In the genomic region with DNA sequence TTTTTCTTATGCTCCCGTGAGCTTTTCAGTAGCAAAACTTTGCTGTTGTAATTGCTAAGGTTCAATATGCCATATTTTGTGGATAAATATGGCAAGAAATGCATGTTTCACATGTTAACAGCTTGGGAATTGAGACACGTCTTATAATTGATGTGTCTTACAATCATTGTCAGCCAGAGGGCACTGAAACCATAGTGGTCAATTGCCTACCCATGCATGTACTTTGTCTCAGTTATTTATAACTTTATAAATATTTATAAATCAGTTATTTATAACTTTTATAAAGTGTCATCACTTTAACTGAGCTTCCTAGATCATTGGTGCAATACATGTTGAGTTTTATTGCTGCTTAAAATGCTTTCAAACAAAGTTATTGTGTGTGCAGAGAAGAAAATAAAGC, we compare ENCODE assay signal across 8 cellular contexts.
A peak's percentile ranks its signal among the peaks of the same experiment; 100 is the strongest.
DNase-seq lines count a peak whose midpoint lies in the region; ATAC-seq and TF ChIP-seq lines count a peak whose summit lies in the region.

No MANE protein-coding gene starts in this region.

- H3K9me2 ChIP-seq in PC-3 (replicated peaks; ENCODE audit: low read length): no peaks in the 10 kb centered on the region

- CTCF ChIA-PET in PC-3 (lab: Charles Lee): interaction anchor here (0.6 to 0.7 kb wide), 3 partner anchors 100 to 347 kb away, joined by 3 to 4 read pairs (median 4); no protein-coding TSS in a partner anchor

- H3K79me2 ChIP-seq in PC-3 (ENCODE audit: low read length) (no peaks in the 10 kb centered on the region), parathyroid adenoma (no peaks in the 10 kb centered on the region)

- H3K27me3 Mint-ChIP-seq in CD14-positive monocyte (ENCODE audit: low read depth in 3 of 3): peaks cover 0 to 2% (median 0%) of the 10 kb centered on the region in 3 donors

- no peaks in the 10 kb centered on the region for H3K27me3 ChIP-seq in PC-3 (ENCODE audit: low read length)
- no peaks in the 10 kb centered on the region for H3K27me3 ChIP-seq in parathyroid adenoma (ENCODE audit: control insufficient read depth, insufficient read depth, low read length)

- BruUV-seq in PC-3 (replicated peaks; lab: Mats Ljungman, UMichigan): no TSS peak

- ATAC-seq in PC-3: peak; percentile 54; the same call in 1 of the 2 replicates
- ATAC-seq in HG03097 (IDR thresholded peaks at IDR 0.05; ENCODE audit: low FRiP score, unreplicated experiment): no peak
- ATAC-seq in GM18511 (IDR thresholded peaks at IDR 0.05; ENCODE audit: unreplicated experiment): no peak

- H4K20me1 ChIP-seq in PC-3 (ENCODE audit: low read length): no peaks in the 10 kb centered on the region

- H3K4me1 ChIP-seq in PC-3 (ENCODE audit: insufficient read depth, low read length) (no peaks in the 10 kb centered on the region; the same call in 1 of the 2 replicates), parathyroid adenoma (no peaks in the 10 kb centered on the region)

- H3K9ac ChIP-seq in PC-3 (ENCODE audit: low read length): no peak overlapping the region
- no peak overlapping the region for H3K9ac ChIP-seq in parathyroid adenoma

- H3K36me3 Mint-ChIP-seq in CD14-positive monocyte: no peaks in the 10 kb centered on the region

- POLR2A ChIA-PET in PC-3 (lab: Charles Lee; ENCODE audit: unreplicated experiment): no interaction called here

- peak; percentile 63 for TF ChIP-seq CTCF in CD14-positive monocyte (IDR thresholded peaks at IDR 0.05)
- peak; percentile 39 for TF ChIP-seq CTCF in GM12865 (IDR thresholded peaks at IDR 0.05; ENCODE audit: insufficient read depth, low read depth, low read length, missing control alignments)
- TF ChIP-seq CTCF in PC-3 (conservative IDR thresholded peaks at IDR 0.05; ENCODE audit: low read depth, low read length): peak; percentile 59
- TF ChIP-seq CTCF in epithelial cell of proximal tubule (conservative IDR thresholded peaks at IDR 0.05; ENCODE audit: low read depth, low read length): peak; percentile 76
- TF ChIP-seq CTCF in parathyroid adenoma (IDR thresholded peaks at IDR 0.05): peak; percentile 64

- no peaks in the 10 kb centered on the region for H3F3A ChIP-seq in PC-3 (ENCODE audit: low read length, unreplicated experiment)

- peaks cover 2% of the 10 kb centered on the region for H3K4me1 Mint-ChIP-seq in CD14-positive monocyte

- H3K4me2 ChIP-seq in PC-3 (ENCODE audit: low read length) (no peak overlapping the region), parathyroid adenoma (ENCODE audit: low read length) (no peak overlapping the region)

- no peak for DNase-seq in CD14-positive monocyte (ENCODE audit: low spot score)
- peak; percentile 46 for DNase-seq in GM12865 (ENCODE audit: low read depth)
- peak; percentile 64 for DNase-seq in PC-3
- DNase-seq in epithelial cell of proximal tubule (ENCODE audit: low read depth): no peak
- no peak for DNase-seq in NCI-H1436 treated with DMSO at 0.1 percent for 48 hours (lab: John Stamatoyannopoulos, UW)

- no peak overlapping the region for H3K4me3 Mint-ChIP-seq in CD14-positive monocyte

- intact Hi-C loops in CD14-positive monocyte (cut with micrococcal nuclease) (loop anchor here in 1 of 2 donors (5.0 kb wide), 1 partner anchor 347 kb away; no protein-coding TSS in a partner anchor), PC-3 (cut with micrococcal nuclease) (loop anchor here (1.0 to 5.0 kb wide), 2 partner anchors 261 to 347 kb away; no protein-coding TSS in a partner anchor)

- H3K27ac Mint-ChIP-seq in CD14-positive monocyte: no peak overlapping the region

- no peak overlapping the region for H2AFZ ChIP-seq in PC-3 (ENCODE audit: low read length)
- peak overlapping the region; percentile 43 for H2AFZ ChIP-seq in parathyroid adenoma

- H3K9me3 ChIP-seq in PC-3 (ENCODE audit: low read length) (no peaks in the 10 kb centered on the region), parathyroid adenoma (ENCODE audit: control insufficient read depth, low read length) (no peaks in the 10 kb centered on the region)

- peaks cover 0 to 2% (median 0%) of the 10 kb centered on the region in 7 donors for H3K9me3 Mint-ChIP-seq in CD14-positive monocyte

- no peak overlapping the region for H3K4me3 ChIP-seq in GM12865 (ENCODE audit: low read depth, low read length)
- no peak overlapping the region for H3K4me3 ChIP-seq in PC-3 (ENCODE audit: low read length)
- no peak overlapping the region for H3K4me3 ChIP-seq in epithelial cell of proximal tubule (ENCODE audit: low read depth, low read length)
- H3K4me3 ChIP-seq in parathyroid adenoma (ENCODE audit: low read depth, low read length): no peak overlapping the region

- H3K27ac ChIP-seq in PC-3 (ENCODE audit: low read length) (no peak overlapping the region), parathyroid adenoma (no peak overlapping the region)

- no peaks in the 10 kb centered on the region for H3K36me3 ChIP-seq in PC-3 (ENCODE audit: low read depth, low read length)
- no peaks in the 10 kb centered on the region for H3K36me3 ChIP-seq in parathyroid adenoma (ENCODE audit: control insufficient read depth, insufficient read depth, low read length)

Comparison
In these comparisons a context has a peak if more than half of its experiments do, and no peak if none do; other contexts are left out.
1. DNase-seq: peak in GM12865 (single experiment) and PC-3 (single experiment); none in CD14-positive monocyte (single experiment), epithelial cell of proximal tubule (single experiment) and NCI-H1436 treated with DMSO at 0.1 percent for 48 hours (single experiment).
2. Peak in every context shown above with its lines, with median percentiles within 50 percentile points of each other: CTCF ChIP-seq.